In genomic region chr17:60640503-60640902, GRCh38 we compare ENCODE assay signal across 9 cellular contexts. TPM values are rescaled to one million over a fixed set of nuclear protein-coding genes. Genes with fewer than 3 reads are reported as not detected.
DNase-seq lines count a peak whose midpoint lies in the region; ATAC-seq and TF ChIP-seq lines count a peak whose summit lies in the region.
"Had no signal": no experiment of that assay in that cellular context is flagged by ENCODE, and none has a peak within 500 bp of the region (broad histone marks: within the 10 kb centered on the region; RNA-seq: fewer than 3 reads in every experiment).

No MANE protein-coding gene starts in this region.

- no peaks in the 10 kb centered on the region for H3K27me3 Mint-ChIP-seq in Caco-2 (ENCODE audit: insufficient read depth, unreplicated experiment)

- H3K4me1 Mint-ChIP-seq in Caco-2 (ENCODE audit: low read depth, unreplicated experiment): no peaks in the 10 kb centered on the region

- TF ChIP-seq CTCF in Caco-2 (IDR thresholded peaks at IDR 0.05; ENCODE audit: insufficient read depth in 1 of 2, low read depth in 1 of 2, low read length in 1 of 2, severe bottlenecking in 1 of 2, unreplicated experiment in 1 of 2) (peak; percentile 36 to 78), lower lobe of right lung (IDR thresholded peaks at IDR 0.05) (peak; percentile 25)

- H3K9me3 Mint-ChIP-seq in Caco-2 (ENCODE audit: unreplicated experiment): no peaks in the 10 kb centered on the region

- H3K9me3 ChIP-seq in Caco-2: no peaks in the 10 kb centered on the region
- H3K9me3 ChIP-seq in lower lobe of right lung: no peaks in the 10 kb centered on the region

- H3K4me3 ChIP-seq in Caco-2 (ENCODE audit: low read depth, low read length): no peak overlapping the region
- no peak overlapping the region for H3K4me3 ChIP-seq in lower lobe of right lung

- intact Hi-C loops in Caco-2 (cut with micrococcal nuclease; ENCODE audit: unreplicated experiment) (no loop called here), lower lobe of right lung (cut with DNase I) (no loop called here)

- peaks cover 5% of the 10 kb centered on the region; the same call in 1 of the 2 replicates for H3K4me1 ChIP-seq in Caco-2
- H3K4me1 ChIP-seq in lower lobe of right lung: peaks cover 5% of the 10 kb centered on the region

- no peak overlapping the region for H3K27ac Mint-ChIP-seq in Caco-2 (ENCODE audit: unreplicated experiment)

- H3K27me3 ChIP-seq in Caco-2 (replicated peaks; ENCODE audit: control insufficient read depth, insufficient read depth, low read length) (no peaks in the 10 kb centered on the region), lower lobe of right lung (ENCODE audit: low read depth) (no peaks in the 10 kb centered on the region)

- POLR2A ChIA-PET in Caco-2 (lab: Charles Lee): interaction anchor here (1.0 kb wide), 1 partner anchor 41 kb away, joined by 5 read pairs; the partner anchor contains the start of gene PPM1D

- H3K36me3 Mint-ChIP-seq in Caco-2 (ENCODE audit: insufficient read depth, unreplicated experiment): peaks cover 28% of the 10 kb centered on the region

- peak in 1 of 2 experiments; percentile 32 for DNase-seq in Caco-2
- peak; percentile 30 for DNase-seq in HT-29 (ENCODE audit: low spot score)
- DNase-seq in amniotic epithelial cell (ENCODE audit: low read depth): peak; percentile 30
- no peak for DNase-seq in lower lobe of right lung
- no peak for DNase-seq in GOT3 (lab: John Stamatoyannopoulos, UW)
- DNase-seq in iPS-NIHi7 (ENCODE audit: extremely low spot score): no peak
- no peak for DNase-seq in effector CD8-positive, alpha-beta T cell (lab: John Stamatoyannopoulos, UW)
- no peak for DNase-seq in activated T-cell treated with anti-CD3 and anti-CD28 coated beads, Interleukin-2, amount 50 U/mL, for 48 hours
- DNase-seq: activated T-cell treated with anti-CD3 and anti-CD28 coated beads for 4 hours had no signal

- no TSS peak for BruUV-seq in Caco-2 (replicated peaks; lab: Mats Ljungman, UMichigan)

- CTCF ChIA-PET in Caco-2 (lab: Charles Lee): interaction anchor here (0.6 to 1.0 kb wide), 9 partner anchors 9 to 248 kb away, joined by 3 to 14 read pairs (median 4); partner anchors contain the start of genes PPM1D and USP32

- peak in 1 of 2 donors; percentile 33 for ATAC-seq in lower lobe of right lung

- H3K27ac ChIP-seq in lower lobe of right lung: no peak overlapping the region

- H3K4me3 Mint-ChIP-seq in Caco-2 (ENCODE audit: unreplicated experiment): no peak overlapping the region

- no peaks in the 10 kb centered on the region for H3K36me3 ChIP-seq in Caco-2 (ENCODE audit: control insufficient read depth, insufficient read depth, low read length)
- peaks cover 50% of the 10 kb centered on the region for H3K36me3 ChIP-seq in lower lobe of right lung

RNA-seq across cellular contexts. Expression of gene BCAS3, which starts 37.1 kb away (rescaled TPM):
- 35.6 and 44.1 TPM in 2 replicates for total RNA-seq in Caco-2 (2022)
- 7.4 and 10.2 TPM in 2 replicates for total RNA-seq in HT-29 (2014; rRNA removed; shearing (Covaris generic))
- 29.6 TPM for total RNA-seq in lower lobe of right lung

RNA-seq across cellular contexts. Expression of gene PPM1D, which starts 40.5 kb away (rescaled TPM):
- total RNA-seq in Caco-2 (2022) (17.9 and 18.7 TPM in 2 replicates), lower lobe of right lung (21.3 TPM)
- 11.3 and 13.1 TPM in 2 replicates for total RNA-seq in HT-29 (2014; rRNA removed; shearing (Covaris generic))

Comparison
In these comparisons a context has a peak if more than half of its experiments do, and no peak if none do; other contexts are left out.
1. DNase-seq: peak in HT-29 (single experiment) and amniotic epithelial cell (single experiment); none in lower lobe of right lung (single experiment), GOT3 (single experiment), iPS-NIHi7 (single experiment), effector CD8-positive, alpha-beta T cell (single experiment) and activated T-cell treated with anti-CD3 and anti-CD28 coated beads, Interleukin-2, amount 50 U/mL, for 48 hours (0 of 2).